16 cellular contexts compared by ENCODE assay signal in genomic region chr2:55968931-55969330, GRCh38. TPM values are rescaled to one million over a fixed set of nuclear protein-coding genes. Genes with fewer than 3 reads are reported as not detected.
A peak's percentile ranks its signal among the peaks of the same experiment; 100 is the strongest.
DNase-seq lines count a peak whose midpoint lies in the region; ATAC-seq and TF ChIP-seq lines count a peak whose summit lies in the region.
"Had no signal": no experiment of that assay in that cellular context is flagged by ENCODE, and none has a peak within 500 bp of the region (broad histone marks: within the 10 kb centered on the region; RNA-seq: fewer than 3 reads in every experiment).

No MANE protein-coding gene starts in this region.

- DNase-seq in AG10803 (ENCODE audit: low read depth) (peak; percentile 21), GM03348 (ENCODE audit: low spot score) (peak; percentile 7), RPMI7951 (ENCODE audit: low read depth) (peak; percentile 45), fibroblast of gingiva (ENCODE audit: low read depth) (peak; percentile 36)
- DNase-seq in effector CD8-positive, alpha-beta T cell (lab: John Stamatoyannopoulos, UW): no peak
- DNase-seq: 8988T; Calu3; CD8-positive, alpha-beta T cell; DMS79 treated with DMSO at 0.1 percent for 48 hours; GM23248 had no signal

- ATAC-seq in GM21367 (IDR thresholded peaks at IDR 0.05; ENCODE audit: unreplicated experiment) (no peak), GM18873 (IDR thresholded peaks at IDR 0.05; ENCODE audit: low FRiP score, unreplicated experiment) (no peak)
- ATAC-seq: CD8-positive, alpha-beta T cell; HepG2 had no signal

- no peak overlapping the region for H3K4me3 ChIP-seq in AG10803 (ENCODE audit: low read length)
- H3K4me3 ChIP-seq: BLaER1 treated with 17β-estradiol and CSF1 and Interleukin-3, amounts not matched to agents 10 nM and 100 nM; GM23248; HAP-1 had no signal

- no peak for TF ChIP-seq CTCF in AG10803 (conservative IDR thresholded peaks at IDR 0.05; ENCODE audit: low read length)

RNA-seq across cellular contexts. Expression of gene EFEMP1, which starts 45.3 kb away (rescaled TPM):
- 3.7 and 5.7 TPM in 2 replicates for total RNA-seq in RPMI7951 (2014; rRNA removed; shearing (Covaris generic))
- total RNA-seq: B cell; CD8-positive, alpha-beta T cell; HepG2 had no signal
